In the genomic region with DNA sequence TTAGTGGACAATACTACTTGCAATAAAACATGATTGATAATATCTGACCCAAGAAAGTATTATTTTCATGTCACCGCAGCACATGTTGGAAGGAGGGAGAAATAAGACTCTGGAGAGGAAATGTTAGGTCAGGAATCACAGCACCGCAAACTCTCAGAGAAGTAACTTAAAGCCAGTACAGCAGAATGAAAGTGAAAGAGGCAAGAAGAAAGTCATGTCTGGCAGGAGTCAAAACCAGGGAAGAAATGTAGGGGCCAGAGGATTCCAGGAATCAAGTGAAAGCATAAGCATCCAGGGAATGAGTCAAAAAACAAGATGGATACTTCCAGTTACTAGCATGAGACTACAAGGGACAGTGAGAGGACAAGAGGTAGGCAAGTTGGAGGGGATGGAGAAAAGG, we compare ENCODE assay signal across 2 cellular contexts.
TF ChIP-seq lines count a peak whose summit lies in the region.

No MANE protein-coding gene starts in this region.

TF ChIP-seq in GM23338, 12 proteins besides CTCF, POLR2A, EP300 and RAD21:
- TF ChIP-seq, protein P1, sequence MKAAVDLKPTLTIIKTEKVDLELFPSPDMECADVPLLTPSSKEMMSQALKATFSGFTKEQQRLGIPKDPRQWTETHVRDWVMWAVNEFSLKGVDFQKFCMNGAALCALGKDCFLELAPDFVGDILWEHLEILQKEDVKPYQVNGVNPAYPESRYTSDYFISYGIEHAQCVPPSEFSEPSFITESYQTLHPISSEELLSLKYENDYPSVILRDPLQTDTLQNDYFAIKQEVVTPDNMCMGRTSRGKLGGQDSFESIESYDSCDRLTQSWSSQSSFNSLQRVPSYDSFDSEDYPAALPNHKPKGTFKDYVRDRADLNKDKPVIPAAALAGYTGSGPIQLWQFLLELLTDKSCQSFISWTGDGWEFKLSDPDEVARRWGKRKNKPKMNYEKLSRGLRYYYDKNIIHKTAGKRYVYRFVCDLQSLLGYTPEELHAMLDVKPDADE (IDR thresholded peaks at IDR 0.05), result no peak
- TF ChIP-seq, protein P2, sequence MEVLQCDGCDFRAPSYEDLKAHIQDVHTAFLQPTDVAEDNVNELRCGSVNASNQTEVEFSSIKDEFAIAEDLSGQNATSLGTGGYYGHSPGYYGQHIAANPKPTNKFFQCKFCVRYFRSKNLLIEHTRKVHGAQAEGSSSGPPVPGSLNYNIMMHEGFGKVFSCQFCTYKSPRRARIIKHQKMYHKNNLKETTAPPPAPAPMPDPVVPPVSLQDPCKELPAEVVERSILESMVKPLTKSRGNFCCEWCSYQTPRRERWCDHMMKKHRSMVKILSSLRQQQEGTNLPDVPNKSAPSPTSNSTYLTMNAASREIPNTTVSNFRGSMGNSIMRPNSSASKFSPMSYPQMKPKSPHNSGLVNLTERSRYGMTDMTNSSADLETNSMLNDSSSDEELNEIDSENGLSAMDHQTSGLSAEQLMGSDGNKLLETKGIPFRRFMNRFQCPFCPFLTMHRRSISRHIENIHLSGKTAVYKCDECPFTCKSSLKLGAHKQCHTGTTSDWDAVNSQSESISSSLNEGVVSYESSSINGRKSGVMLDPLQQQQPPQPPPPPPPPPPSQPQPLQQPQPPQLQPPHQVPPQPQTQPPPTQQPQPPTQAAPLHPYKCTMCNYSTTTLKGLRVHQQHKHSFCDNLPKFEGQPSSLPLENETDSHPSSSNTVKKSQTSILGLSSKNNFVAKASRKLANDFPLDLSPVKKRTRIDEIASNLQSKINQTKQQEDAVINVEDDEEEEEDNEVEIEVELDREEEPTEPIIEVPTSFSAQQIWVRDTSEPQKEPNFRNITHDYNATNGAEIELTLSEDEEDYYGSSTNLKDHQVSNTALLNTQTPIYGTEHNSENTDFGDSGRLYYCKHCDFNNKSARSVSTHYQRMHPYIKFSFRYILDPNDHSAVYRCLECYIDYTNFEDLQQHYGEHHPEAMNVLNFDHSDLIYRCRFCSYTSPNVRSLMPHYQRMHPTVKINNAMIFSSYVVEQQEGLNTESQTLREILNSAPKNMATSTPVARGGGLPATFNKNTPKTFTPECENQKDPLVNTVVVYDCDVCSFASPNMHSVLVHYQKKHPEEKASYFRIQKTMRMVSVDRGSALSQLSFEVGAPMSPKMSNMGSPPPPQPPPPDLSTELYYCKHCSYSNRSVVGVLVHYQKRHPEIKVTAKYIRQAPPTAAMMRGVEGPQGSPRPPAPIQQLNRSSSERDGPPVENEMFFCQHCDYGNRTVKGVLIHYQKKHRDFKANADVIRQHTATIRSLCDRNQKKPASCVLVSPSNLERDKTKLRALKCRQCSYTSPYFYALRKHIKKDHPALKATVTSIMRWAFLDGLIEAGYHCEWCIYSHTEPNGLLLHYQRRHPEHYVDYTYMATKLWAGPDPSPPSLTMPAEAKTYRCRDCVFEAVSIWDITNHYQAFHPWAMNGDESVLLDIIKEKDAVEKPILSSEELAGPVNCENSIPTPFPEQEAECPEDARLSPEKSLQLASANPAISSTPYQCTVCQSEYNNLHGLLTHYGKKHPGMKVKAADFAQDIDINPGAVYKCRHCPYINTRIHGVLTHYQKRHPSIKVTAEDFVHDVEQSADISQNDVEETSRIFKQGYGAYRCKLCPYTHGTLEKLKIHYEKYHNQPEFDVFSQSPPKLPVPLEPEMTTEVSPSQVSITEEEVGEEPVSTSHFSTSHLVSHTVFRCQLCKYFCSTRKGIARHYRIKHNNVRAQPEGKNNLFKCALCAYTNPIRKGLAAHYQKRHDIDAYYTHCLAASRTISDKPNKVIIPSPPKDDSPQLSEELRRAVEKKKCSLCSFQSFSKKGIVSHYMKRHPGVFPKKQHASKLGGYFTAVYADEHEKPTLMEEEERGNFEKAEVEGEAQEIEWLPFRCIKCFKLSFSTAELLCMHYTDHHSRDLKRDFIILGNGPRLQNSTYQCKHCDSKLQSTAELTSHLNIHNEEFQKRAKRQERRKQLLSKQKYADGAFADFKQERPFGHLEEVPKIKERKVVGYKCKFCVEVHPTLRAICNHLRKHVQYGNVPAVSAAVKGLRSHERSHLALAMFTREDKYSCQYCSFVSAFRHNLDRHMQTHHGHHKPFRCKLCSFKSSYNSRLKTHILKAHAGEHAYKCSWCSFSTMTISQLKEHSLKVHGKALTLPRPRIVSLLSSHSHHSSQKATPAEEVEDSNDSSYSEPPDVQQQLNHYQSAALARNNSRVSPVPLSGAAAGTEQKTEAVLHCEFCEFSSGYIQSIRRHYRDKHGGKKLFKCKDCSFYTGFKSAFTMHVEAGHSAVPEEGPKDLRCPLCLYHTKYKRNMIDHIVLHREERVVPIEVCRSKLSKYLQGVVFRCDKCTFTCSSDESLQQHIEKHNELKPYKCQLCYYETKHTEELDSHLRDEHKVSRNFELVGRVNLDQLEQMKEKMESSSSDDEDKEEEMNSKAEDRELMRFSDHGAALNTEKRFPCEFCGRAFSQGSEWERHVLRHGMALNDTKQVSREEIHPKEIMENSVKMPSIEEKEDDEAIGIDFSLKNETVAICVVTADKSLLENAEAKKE (CRISPR knock-in tag; IDR thresholded peaks at IDR 0.05), result no peak
- no peak for TF ChIP-seq EZH2phosphoT487 (IDR thresholded peaks at IDR 0.05; ENCODE audit: unreplicated experiment)
- no peak for TF ChIP-seq ZNF331 (CRISPR knock-in tag; IDR thresholded peaks at IDR 0.05; ENCODE audit: low read depth)
- TF ChIP-seq EZH2 (IDR thresholded peaks at IDR 0.05; ENCODE audit: low read depth, unreplicated experiment), result no peak

TF ChIP-seq in endothelial cell of umbilical vein, 7 proteins besides CTCF, POLR2A, EP300 and RAD21 (continued from another document):
- no peak for TF ChIP-seq JUN (IDR thresholded peaks at IDR 0.05; ENCODE audit: borderline replicate concordance, insufficient read depth, insufficient read length, low read depth)
- TF ChIP-seq, protein P3, sequence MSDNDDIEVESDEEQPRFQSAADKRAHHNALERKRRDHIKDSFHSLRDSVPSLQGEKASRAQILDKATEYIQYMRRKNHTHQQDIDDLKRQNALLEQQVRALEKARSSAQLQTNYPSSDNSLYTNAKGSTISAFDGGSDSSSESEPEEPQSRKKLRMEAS (IDR thresholded peaks at IDR 0.05; ENCODE audit: insufficient read depth, insufficient read length), result no peak
- no peak for TF ChIP-seq EZH2 (IDR thresholded peaks at IDR 0.05; ENCODE audit: borderline replicate concordance, low read depth, low read length, severe bottlenecking)
- no peak for TF ChIP-seq FOS (IDR thresholded peaks at IDR 0.05; ENCODE audit: borderline replicate concordance, insufficient read depth, low read length)
- TF ChIP-seq MYC (IDR thresholded peaks at IDR 0.05; ENCODE audit: low read depth, low read length), result no peak
- no peak for TF ChIP-seq POLR2AphosphoS5 (IDR thresholded peaks at IDR 0.05; ENCODE audit: insufficient read depth, low read depth, low read length)
TF ChIP-seq in endothelial cell of umbilical vein: peak in this region for 0.
